Comparison of ENCODE assay signal across 26 cellular contexts in the genomic region with DNA sequence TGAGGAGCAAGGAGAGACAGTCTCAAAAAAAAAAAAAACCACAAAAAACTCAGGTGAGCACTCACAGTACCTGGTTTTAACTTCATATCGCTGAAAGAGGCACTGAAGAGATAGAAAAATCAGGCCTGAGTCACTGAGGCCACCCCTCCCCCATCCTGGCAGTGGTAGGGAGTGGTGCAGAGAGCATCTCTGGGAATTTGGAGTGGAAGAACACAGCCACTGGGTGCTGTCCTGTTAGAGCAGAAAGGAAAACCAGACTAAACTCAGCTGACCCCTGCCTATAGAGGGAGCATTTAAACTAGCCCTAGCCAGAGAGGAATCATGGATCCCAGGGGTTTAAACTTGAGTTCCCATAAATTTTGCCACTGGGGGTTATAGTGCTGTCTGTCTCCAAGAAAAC.
"Had no signal": no experiment of that assay in that cellular context is flagged by ENCODE, and none has a peak within 500 bp of the region (broad histone marks: within the 10 kb centered on the region; RNA-seq: fewer than 3 reads in every experiment).

No MANE protein-coding gene starts in this region.

- H3K36me3 ChIP-seq: WERI-Rb-1 had no signal

- ATAC-seq: activated CD8-positive, alpha-beta T cell treated with anti-CD3 and anti-CD28 coated beads for 36 hours had no signal

- H3K4me3 ChIP-seq: PC-9 had no signal

- H3K27ac ChIP-seq: PC-9, WERI-Rb-1 had no signal

- DNase-seq: activated CD4-positive, alpha-beta T cell treated with anti-CD3 and anti-CD28 coated beads, Interleukin-2, amount 10 ng/mL, durations not matched to agents 24 days and 14 days; activated CD4-positive, alpha-beta T cell treated with anti-CD3 and anti-CD28 coated beads, Interleukin-2, amount 50 U/mL, for 4 hours; activated CD8-positive, alpha-beta T cell treated with anti-CD3 and anti-CD28 coated beads for 36 hours; activated gamma-delta T cell; activated naive CD4-positive, alpha-beta T cell treated with Interleukin-2 at 50 U/mL for 16 hours; activated naive CD8-positive, alpha-beta T cell treated with anti-CD3 and anti-CD28 coated beads, Interleukin-2, amount 10 ng/mL, durations not matched to agents 7 days and 5 days; activated T-cell treated with anti-CD3 and anti-CD28 coated beads, Interleukin-2, amount 50 U/mL, for 1 hour; amygdala; caudate nucleus; cerebellar nuclear complex; NCI-H1417; NCI-H146; NCI-H187; NCI-H2029 treated with DMSO at 0.1 percent for 48 hours; NCI-H2107; NCI-H510A; NCI-H526; NCI-H748 treated with DMSO at 0.1 percent for 48 hours; NK-92 treated with Interleukin-12 subunit alpha and Interleukin-12 subunit beta, amount 100 ng/mL, for 24 hours; PC-9; Right ventricle myocardium superior; SW 1271; T-helper 1 cell; T-helper 2 cell; T-helper 9 cell; WERI-Rb-1 had no signal
